ENCODE assay signal across 17 cellular contexts in the genomic region with DNA sequence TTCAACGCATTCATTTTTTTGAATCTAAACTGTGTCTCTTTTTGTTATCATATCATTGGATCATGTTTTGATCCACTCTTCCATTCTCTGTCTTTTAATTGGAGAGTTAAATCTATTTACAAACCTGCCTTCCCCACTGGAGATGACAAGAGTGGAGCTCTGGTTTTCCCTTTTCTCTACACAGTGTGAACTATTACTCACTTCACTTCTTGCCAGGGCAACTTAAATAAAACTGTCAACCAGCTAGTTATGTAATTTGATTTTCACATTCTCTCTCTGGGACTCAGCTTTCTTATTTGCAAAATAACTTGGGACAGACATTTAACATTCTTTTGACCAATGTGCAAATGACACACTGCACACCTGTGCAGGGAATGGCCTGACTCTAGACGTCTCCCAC.
"Had no signal": no experiment of that assay in that cellular context is flagged by ENCODE, and none has a peak within 500 bp of the region (broad histone marks: within the 10 kb centered on the region; RNA-seq: fewer than 3 reads in every experiment).

No MANE protein-coding gene starts in this region.

- ATAC-seq: HepG2, K562 had no signal

- FAIRE-seq: HepG2, K562, RCC 7860 had no signal

- H3K27ac ChIP-seq: KMS-11, SJSA1, SK-N-MC had no signal

- H3K4me2 ChIP-seq: KMS-11 had no signal

- H3K4me3 ChIP-seq: K562, SJSA1, SK-N-MC had no signal

- H3K36me3 ChIP-seq: SJSA1 had no signal

- DNase-seq: Kasumi-1, NCI-H1436, NCI-H187, NCI-H2081 treated with DMSO at 0.1 percent for 48 hours, NCI-H2227 treated with DMSO at 0.1 percent for 48 hours, NCI-H526 treated with DMSO at 0.1 percent for 48 hours, NCI-H748 treated with DMSO at 0.1 percent for 48 hours, OCI-M1, Right ventricle myocardium superior, RPMI8226, SIG-M5 had no signal

- H3K4me1 ChIP-seq: SJSA1 had no signal

- H3K9me3 ChIP-seq: SJSA1 had no signal
